In the genomic region with DNA sequence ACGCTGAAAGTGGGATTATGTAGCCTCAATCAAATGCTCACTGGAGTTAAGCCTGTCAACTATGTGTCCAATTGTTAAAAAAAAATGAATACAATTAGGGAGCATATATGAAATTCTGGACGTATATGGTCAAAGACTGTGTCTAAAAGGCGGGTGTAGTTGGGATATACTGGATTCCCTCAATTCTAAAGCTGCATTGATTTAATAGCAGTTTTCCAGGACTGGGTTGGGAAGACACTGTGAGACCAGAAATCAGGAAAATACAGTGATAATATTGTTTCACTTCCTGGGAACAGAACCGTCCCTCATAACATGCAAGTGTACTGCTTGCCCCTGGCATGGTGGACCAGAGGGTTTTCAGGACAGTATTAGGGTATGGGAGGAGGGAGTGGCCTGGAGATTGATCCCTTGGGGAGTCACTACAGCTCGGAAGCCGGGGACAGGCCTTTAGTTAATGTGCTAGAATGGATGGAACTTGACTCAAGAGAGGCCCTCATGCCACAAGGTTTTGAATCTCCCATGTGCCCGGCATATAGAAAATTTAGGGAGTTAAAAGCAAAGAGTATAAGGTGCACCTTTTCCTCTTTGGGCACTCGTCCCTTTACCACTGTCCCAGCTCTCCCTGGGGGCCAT, we compare ENCODE assay signal across 1 cellular context.
TF ChIP-seq lines count a peak whose summit lies in the region.

No MANE protein-coding gene starts in this region.

TF ChIP-seq in liver, 16 proteins besides CTCF, POLR2A, EP300 and RAD21 (continued from another document):
- TF ChIP-seq, protein P1, sequence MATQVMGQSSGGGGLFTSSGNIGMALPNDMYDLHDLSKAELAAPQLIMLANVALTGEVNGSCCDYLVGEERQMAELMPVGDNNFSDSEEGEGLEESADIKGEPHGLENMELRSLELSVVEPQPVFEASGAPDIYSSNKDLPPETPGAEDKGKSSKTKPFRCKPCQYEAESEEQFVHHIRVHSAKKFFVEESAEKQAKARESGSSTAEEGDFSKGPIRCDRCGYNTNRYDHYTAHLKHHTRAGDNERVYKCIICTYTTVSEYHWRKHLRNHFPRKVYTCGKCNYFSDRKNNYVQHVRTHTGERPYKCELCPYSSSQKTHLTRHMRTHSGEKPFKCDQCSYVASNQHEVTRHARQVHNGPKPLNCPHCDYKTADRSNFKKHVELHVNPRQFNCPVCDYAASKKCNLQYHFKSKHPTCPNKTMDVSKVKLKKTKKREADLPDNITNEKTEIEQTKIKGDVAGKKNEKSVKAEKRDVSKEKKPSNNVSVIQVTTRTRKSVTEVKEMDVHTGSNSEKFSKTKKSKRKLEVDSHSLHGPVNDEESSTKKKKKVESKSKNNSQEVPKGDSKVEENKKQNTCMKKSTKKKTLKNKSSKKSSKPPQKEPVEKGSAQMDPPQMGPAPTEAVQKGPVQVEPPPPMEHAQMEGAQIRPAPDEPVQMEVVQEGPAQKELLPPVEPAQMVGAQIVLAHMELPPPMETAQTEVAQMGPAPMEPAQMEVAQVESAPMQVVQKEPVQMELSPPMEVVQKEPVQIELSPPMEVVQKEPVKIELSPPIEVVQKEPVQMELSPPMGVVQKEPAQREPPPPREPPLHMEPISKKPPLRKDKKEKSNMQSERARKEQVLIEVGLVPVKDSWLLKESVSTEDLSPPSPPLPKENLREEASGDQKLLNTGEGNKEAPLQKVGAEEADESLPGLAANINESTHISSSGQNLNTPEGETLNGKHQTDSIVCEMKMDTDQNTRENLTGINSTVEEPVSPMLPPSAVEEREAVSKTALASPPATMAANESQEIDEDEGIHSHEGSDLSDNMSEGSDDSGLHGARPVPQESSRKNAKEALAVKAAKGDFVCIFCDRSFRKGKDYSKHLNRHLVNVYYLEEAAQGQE (IDR thresholded peaks at IDR 0.05): no peak
- no peak for TF ChIP-seq FOXA1 (IDR thresholded peaks at IDR 0.05)
